In the genomic region with DNA sequence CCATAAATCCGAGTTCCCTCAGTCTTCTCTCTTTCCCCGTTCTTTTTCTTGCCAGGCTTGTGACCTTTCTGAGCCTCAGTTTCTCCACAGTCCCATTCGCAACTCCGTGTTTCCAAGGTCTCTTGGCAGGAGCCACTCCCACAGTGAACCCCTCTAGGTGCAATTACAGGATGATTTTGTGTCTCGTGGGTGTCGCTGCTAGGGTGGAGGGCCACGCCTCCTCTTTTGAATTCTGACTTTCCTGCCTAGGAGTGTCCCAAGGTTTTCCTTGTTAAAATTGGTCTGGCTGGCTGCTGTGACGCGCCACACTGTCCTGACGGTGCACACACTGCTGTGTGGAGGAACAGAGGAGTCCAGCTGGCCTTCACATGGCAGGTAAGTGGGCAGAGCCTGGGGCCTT, we compare ENCODE assay signal across 32 cellular contexts. TPM values are rescaled to one million over a fixed set of nuclear protein-coding genes. Genes with fewer than 3 reads are reported as not detected.
A peak's percentile ranks its signal among the peaks of the same experiment; 100 is the strongest.
DNase-seq lines count a peak whose midpoint lies in the region; ATAC-seq and TF ChIP-seq lines count a peak whose summit lies in the region.
"Had no signal": no experiment of that assay in that cellular context is flagged by ENCODE, and none has a peak within 500 bp of the region (broad histone marks: within the 10 kb centered on the region; RNA-seq: fewer than 3 reads in every experiment).

Gene TGM6, plus strand, starts transcription at position 301 of the 400 bp plus-strand sequence. Its CDS starts 68 bp downstream, at position 369.

- H3K18ac ChIP-seq in H9 (ENCODE audit: insufficient read length, low read depth, low read length) (peak within 1 kb of the TSS; percentile 16), neuronal stem cell (ENCODE audit: low read length) (no peak within 1 kb of the TSS)

- peaks cover 24% of the 10 kb centered on the region for H3K27me3 Mint-ChIP-seq in activated CD8-positive, alpha-beta T cell treated with anti-CD3 and anti-CD28 coated beads, Interleukin-2, amount 10 ng/mL, durations not matched to agents 7 days and 5 days (ENCODE audit: low read depth)
- peaks cover 9% of the 10 kb centered on the region for H3K27me3 Mint-ChIP-seq in activated CD8-positive, alpha-beta T cell treated with anti-CD3 and anti-CD28 coated beads for 36 hours
- H3K27me3 Mint-ChIP-seq in H9 (ENCODE audit: low read depth) (no peaks in the 10 kb centered on the region), WTC11 (ENCODE audit: low read depth) (no peaks in the 10 kb centered on the region)

- no peak within 1 kb of the TSS for H4K5ac ChIP-seq in H9 (ENCODE audit: insufficient read length, low read depth, low read length)

- WGBS in H9 (ENCODE audit: extremely low coverage, insufficient read length, low lambda C conversion rate), result no CpG with 5 or more reads among the region's 10 CpGs
- no CpG with 5 or more reads among the region's 10 CpGs for WGBS in neuronal stem cell (ENCODE audit: extremely low coverage in 2 of 2, insufficient read length in 2 of 2, insufficient replicate concordance in 1 of 2), 2 donors

- H3K14ac ChIP-seq in H9 (ENCODE audit: insufficient read depth, low read length) (peak within 1 kb of the TSS; percentile 28; the same call in 1 of the 2 replicates), neuronal stem cell (ENCODE audit: low read length) (no peak within 1 kb of the TSS)

- no peak for DNase-seq in activated CD8-positive, alpha-beta T cell treated with anti-CD3 and anti-CD28 coated beads, Interleukin-2, amount 10 ng/mL, durations not matched to agents 7 days and 5 days
- no peak for DNase-seq in activated CD8-positive, alpha-beta T cell treated with anti-CD3 and anti-CD28 coated beads for 36 hours
- DNase-seq in H9 (no peak), WTC11 (ENCODE audit: low spot score) (no peak), neuronal stem cell (ENCODE audit: low spot score) (no peak), T-helper 9 cell (no peak)
- no peak for DNase-seq in stimulated activated CD4-positive, alpha-beta T cell treated with anti-CD3 and anti-CD28 coated beads, Interleukin-1b, Interleukin-23, amount 100 ng/mL, for 48 hours
- DNase-seq: activated CD4-positive, CD25-positive, alpha-beta regulatory T cell treated with anti-CD3 and anti-CD28 coated beads, Interleukin-2, amount 50 U/mL, for 72 hours; activated effector memory CD4-positive, alpha-beta T cell treated with Interleukin-2 at 50 U/mL for 16 hours; effector memory CD4-positive, alpha-beta T cell; erythroblast; immature natural killer cell; Karpas-422; left colon; mammary epithelial cell; MV-4-11; NCI-H1436 treated with DMSO at 0.1 percent for 48 hours; NCI-H345; NCI-H748 treated with DMSO at 0.1 percent for 48 hours; pancreas; retina; stimulated activated naive CD4-positive, alpha-beta T cell had no signal

- H2BK20ac ChIP-seq in H9 (ENCODE audit: low read depth, low read length, poor library complexity, severe bottlenecking), result no peak within 1 kb of the TSS

- intact Hi-C loops in activated CD8-positive, alpha-beta T cell treated with anti-CD3 and anti-CD28 coated beads for 36 hours (cut with micrococcal nuclease), result no loop called here

- H2AK5ac ChIP-seq in H9 (ENCODE audit: insufficient read length, low read length) (no peak within 1 kb of the TSS), neuronal stem cell (ENCODE audit: low read depth, low read length) (no peak within 1 kb of the TSS)

- H3T11ph ChIP-seq in H9 (ENCODE audit: low read length), result no peak within 1 kb of the TSS

- no peaks in the 10 kb centered on the region for H3K9me3 Mint-ChIP-seq in activated CD8-positive, alpha-beta T cell treated with anti-CD3 and anti-CD28 coated beads, Interleukin-2, amount 10 ng/mL, durations not matched to agents 7 days and 5 days (ENCODE audit: insufficient read depth)
- H3K9me3 Mint-ChIP-seq in activated CD8-positive, alpha-beta T cell treated with anti-CD3 and anti-CD28 coated beads for 36 hours, result no peaks in the 10 kb centered on the region
- H3K9me3 Mint-ChIP-seq in H9 (no peaks in the 10 kb centered on the region; a peak in 1 of 5 replicates), WTC11 (0 out of 2 replicates have a peak, but pooled peaks cover 4% of the 10 kb centered on the region)
- H3K9me3 Mint-ChIP-seq: immature natural killer cell had no signal

- no peak within 1 kb of the TSS for H2BK120ac ChIP-seq in H9 (ENCODE audit: low read depth, low read length, poor library complexity, severe bottlenecking)
- no peak within 1 kb of the TSS for H2BK120ac ChIP-seq in neuronal stem cell (ENCODE audit: low read depth, low read length)

- H2AFZ ChIP-seq in H9 (ENCODE audit: low read length) (no peak within 1 kb of the TSS), neuronal stem cell (ENCODE audit: low read length) (no peak within 1 kb of the TSS)

- H4K8ac ChIP-seq in H9 (replicated peaks; ENCODE audit: insufficient read length, low read depth, low read length) (no peak within 1 kb of the TSS), neuronal stem cell (ENCODE audit: low read depth, low read length) (peak within 1 kb of the TSS; percentile 78)

- ATAC-seq in activated CD8-positive, alpha-beta T cell treated with anti-CD3 and anti-CD28 coated beads, Interleukin-2, amount 10 ng/mL, durations not matched to agents 7 days and 5 days, result no peak
- ATAC-seq in activated CD8-positive, alpha-beta T cell treated with anti-CD3 and anti-CD28 coated beads for 36 hours, result no peak
- no peak for ATAC-seq in WTC11
- ATAC-seq in HG02678 (IDR thresholded peaks at IDR 0.05; ENCODE audit: unreplicated experiment), result no peak
- ATAC-seq: A549, left colon, pancreas had no signal

- H3K79me1 ChIP-seq in H9 (ENCODE audit: insufficient read depth, low read depth, low read length, poor library complexity, severe bottlenecking), result no peaks in the 10 kb centered on the region
- H3K79me1 ChIP-seq in neuronal stem cell (ENCODE audit: low read depth, low read length), result no peaks in the 10 kb centered on the region

- H3K27ac ChIP-seq in H9 (ENCODE audit: insufficient read length, low read depth, low read length), result no peak within 1 kb of the TSS
- H3K27ac ChIP-seq in neuronal stem cell (replicated peaks; ENCODE audit: low read length), result no peak within 1 kb of the TSS
- H3K27ac ChIP-seq: A549, coronary artery, pancreas, skin epidermis had no signal

- H3K9me3 ChIP-seq in H9 (ENCODE audit: control insufficient read depth, low read depth, low read length) (no peaks in the 10 kb centered on the region), neuronal stem cell (replicated peaks in 1 of 2; ENCODE audit: control insufficient read depth in 2 of 2, insufficient read depth in 1 of 2, low read depth in 1 of 2, low read length in 2 of 2) (no peaks in the 10 kb centered on the region)
- H3K9me3 ChIP-seq: A549, pancreas had no signal

- no peaks in the 10 kb centered on the region for H3K36me3 ChIP-seq in neuronal stem cell (replicated peaks in 1 of 2; ENCODE audit: control insufficient read depth in 2 of 2, insufficient read depth in 2 of 2, low read length in 2 of 2)
- H3K36me3 ChIP-seq: pancreas had no signal

- H2BK5ac ChIP-seq in H9 (ENCODE audit: insufficient read length, low read length) (no peak within 1 kb of the TSS), neuronal stem cell (ENCODE audit: low read length) (no peak within 1 kb of the TSS)

- H3K36me3 Mint-ChIP-seq in activated CD8-positive, alpha-beta T cell treated with anti-CD3 and anti-CD28 coated beads, Interleukin-2, amount 10 ng/mL, durations not matched to agents 7 days and 5 days (ENCODE audit: low read depth), result no peaks in the 10 kb centered on the region
- no peaks in the 10 kb centered on the region for H3K36me3 Mint-ChIP-seq in activated CD8-positive, alpha-beta T cell treated with anti-CD3 and anti-CD28 coated beads for 36 hours (ENCODE audit: low read depth)
- H3K36me3 Mint-ChIP-seq in H9 (ENCODE audit: insufficient read depth in 1 of 3, low read depth in 3 of 3) (no peaks in the 10 kb centered on the region), WTC11 (no peaks in the 10 kb centered on the region)
- H3K36me3 Mint-ChIP-seq: immature natural killer cell had no signal

- H2BK15ac ChIP-seq in H9 (ENCODE audit: low read depth, low read length) (no peak within 1 kb of the TSS), neuronal stem cell (ENCODE audit: low read length) (no peak within 1 kb of the TSS)

- no peaks in the 10 kb centered on the region for H3K23me2 ChIP-seq in H9 (ENCODE audit: insufficient read length, low read depth, low read length, poor library complexity, severe bottlenecking)

- POLR2A ChIA-PET in activated CD8-positive, alpha-beta T cell treated with anti-CD3 and anti-CD28 coated beads, Interleukin-2, amount 10 ng/mL, durations not matched to agents 7 days and 5 days (lab: Charles Lee), result interaction anchor here (0.5 kb wide), 1 partner anchor 836 kb away, joined by 3 read pairs; no protein-coding TSS in a partner anchor
- POLR2A ChIA-PET in activated CD8-positive, alpha-beta T cell treated with anti-CD3 and anti-CD28 coated beads for 36 hours (lab: Charles Lee), result interaction anchor here (1.3 kb wide), 1 partner anchor 80 kb away, joined by 4 read pairs; no protein-coding TSS in a partner anchor
- POLR2A ChIA-PET in WTC11 (lab: Charles Lee), result no interaction called here

- peaks cover 30% of the 10 kb centered on the region for H3K4me1 Mint-ChIP-seq in activated CD8-positive, alpha-beta T cell treated with anti-CD3 and anti-CD28 coated beads, Interleukin-2, amount 10 ng/mL, durations not matched to agents 7 days and 5 days (ENCODE audit: low read depth)
- peaks cover 20% of the 10 kb centered on the region for H3K4me1 Mint-ChIP-seq in activated CD8-positive, alpha-beta T cell treated with anti-CD3 and anti-CD28 coated beads for 36 hours (ENCODE audit: low read depth)
- H3K4me1 Mint-ChIP-seq in H9 (peaks cover 15 to 18% of the 10 kb centered on the region in 2 experiments), WTC11 (peaks cover 23% of the 10 kb centered on the region)

- H3K79me2 ChIP-seq in H9 (ENCODE audit: insufficient read depth, low read length), result no peaks in the 10 kb centered on the region

- CTCF ChIA-PET in activated CD8-positive, alpha-beta T cell treated with anti-CD3 and anti-CD28 coated beads, Interleukin-2, amount 10 ng/mL, durations not matched to agents 7 days and 5 days (lab: Charles Lee), result interaction anchor here (1.2 to 1.8 kb wide), 2 partner anchors 7 to 141 kb away, joined by 5 to 7 read pairs; no protein-coding TSS in a partner anchor
- CTCF ChIA-PET in activated CD8-positive, alpha-beta T cell treated with anti-CD3 and anti-CD28 coated beads for 36 hours (lab: Charles Lee), result interaction anchor here (0.7 kb wide), 1 partner anchor 141 kb away, joined by 3 read pairs; no protein-coding TSS in a partner anchor
- CTCF ChIA-PET in WTC11 (lab: Charles Lee), result interaction anchor here (0.8 to 2.2 kb wide), 6 partner anchors 10 to 603 kb away, joined by 3 to 11 read pairs (median 4); no protein-coding TSS in a partner anchor

- H4K20me1 ChIP-seq in H9 (ENCODE audit: control insufficient read depth, insufficient read depth, insufficient read length), result no peaks in the 10 kb centered on the region

- H3K4me3 Mint-ChIP-seq in activated CD8-positive, alpha-beta T cell treated with anti-CD3 and anti-CD28 coated beads, Interleukin-2, amount 10 ng/mL, durations not matched to agents 7 days and 5 days, result peak within 1 kb of the TSS; percentile 8
- H3K4me3 Mint-ChIP-seq in activated CD8-positive, alpha-beta T cell treated with anti-CD3 and anti-CD28 coated beads for 36 hours, result no peak within 1 kb of the TSS
- H3K4me3 Mint-ChIP-seq in H9, result no peak within 1 kb of the TSS
- no peak within 1 kb of the TSS; the same call in 1 of the 2 replicates for H3K4me3 Mint-ChIP-seq in WTC11

- no peak within 1 kb of the TSS for H3K4me2 ChIP-seq in H9 (ENCODE audit: insufficient read depth, insufficient read length, low read length)
- no peak within 1 kb of the TSS for H3K4me2 ChIP-seq in neuronal stem cell (ENCODE audit: insufficient read depth, low read length, poor library complexity, severe bottlenecking)
- H3K4me2 ChIP-seq: A549 had no signal

- H3K4me3 ChIP-seq in neuronal stem cell (ENCODE audit: low read length in 2 of 2), result no peak within 1 kb of the TSS
- H3K4me3 ChIP-seq: A549, coronary artery, pancreas, skin epidermis had no signal

- no peak within 1 kb of the TSS for H4K91ac ChIP-seq in H9 (ENCODE audit: insufficient read length, low read depth, low read length)
- H4K91ac ChIP-seq in neuronal stem cell (ENCODE audit: low read depth, low read length, poor library complexity), result no peak within 1 kb of the TSS

- no peak within 1 kb of the TSS for H3K56ac ChIP-seq in H9 (ENCODE audit: insufficient read length, low read depth, low read length)

- H3K4ac ChIP-seq in H9 (ENCODE audit: low read depth, low read length) (no peak within 1 kb of the TSS), neuronal stem cell (ENCODE audit: low read length) (no peak within 1 kb of the TSS)

- peak within 1 kb of the TSS; percentile 25 for H3K27ac Mint-ChIP-seq in activated CD8-positive, alpha-beta T cell treated with anti-CD3 and anti-CD28 coated beads, Interleukin-2, amount 10 ng/mL, durations not matched to agents 7 days and 5 days
- H3K27ac Mint-ChIP-seq in activated CD8-positive, alpha-beta T cell treated with anti-CD3 and anti-CD28 coated beads for 36 hours, result no peak within 1 kb of the TSS
- H3K27ac Mint-ChIP-seq in H9, result peak within 1 kb of the TSS; percentile 34 to 86 (median 74); a peak in 2 of 7 replicates
- H3K27ac Mint-ChIP-seq in WTC11, result peak within 1 kb of the TSS; percentile 84

- H2BK12ac ChIP-seq in H9 (ENCODE audit: insufficient read length, low read depth, low read length) (no peak within 1 kb of the TSS), neuronal stem cell (ENCODE audit: low read length) (no peak within 1 kb of the TSS)

- H3K9ac ChIP-seq in H9 (ENCODE audit: extremely low read depth, insufficient read length, low read length) (no peak within 1 kb of the TSS), neuronal stem cell (ENCODE audit: low read depth, low read length, poor library complexity) (no peak within 1 kb of the TSS)

- H3K23ac ChIP-seq in H9 (ENCODE audit: insufficient read length, low read depth, low read length) (no peak within 1 kb of the TSS), neuronal stem cell (ENCODE audit: low read depth, low read length, poor library complexity) (no peak within 1 kb of the TSS)

- no peak for TF ChIP-seq CTCF in activated CD8-positive, alpha-beta T cell treated with anti-CD3 and anti-CD28 coated beads for 36 hours (IDR thresholded peaks at IDR 0.05)
- TF ChIP-seq CTCF in H9 (conservative IDR thresholded peaks at IDR 0.05) (no peak), WTC11 (IDR thresholded peaks at IDR 0.05) (no peak)

- H3K4me1 ChIP-seq in H9 (ENCODE audit: insufficient read depth, low read length) (peaks cover 8% of the 10 kb centered on the region; the same call in 1 of the 2 replicates), neuronal stem cell (ENCODE audit: control insufficient read depth in 2 of 2, insufficient read depth in 1 of 2, low read depth in 1 of 2, low read length in 2 of 2) (peaks cover 0 to 8% of the 10 kb centered on the region in 2 donors)
- H3K4me1 ChIP-seq: A549, pancreas had no signal

- no peaks in the 10 kb centered on the region for H3K27me3 ChIP-seq in H9 (ENCODE audit: insufficient read depth, low read length)
- no peaks in the 10 kb centered on the region for H3K27me3 ChIP-seq in neuronal stem cell (ENCODE audit: control insufficient read depth in 3 of 3, insufficient read depth in 3 of 3, low read depth in 1 of 3, low read length in 3 of 3)
- H3K27me3 ChIP-seq: pancreas had no signal

RNA-seq across cellular contexts. Expression of gene TGM6, which starts in this region (rescaled TPM):
- total RNA-seq in activated CD8-positive, alpha-beta T cell treated with anti-CD3 and anti-CD28 coated beads, Interleukin-2, amount 10 ng/mL, durations not matched to agents 7 days and 5 days, result not detected
- total RNA-seq in activated CD8-positive, alpha-beta T cell treated with anti-CD3 and anti-CD28 coated beads for 36 hours, result not detected
- total RNA-seq in H9 (2021), result not detected in 2 replicates
- total RNA-seq in WTC11 (2021), result not detected in 3 replicates
- polyA plus RNA-seq in neuronal stem cell (2013, experiment 1 of 2), result not detected
- not detected for polyA plus RNA-seq in neuronal stem cell (2013, experiment 2 of 2)
- total RNA-seq: activated CD8-positive, alpha-beta memory T cell treated with anti-CD3 and anti-CD28 coated beads for 36 hours; cardiac septum; left colon; mammary epithelial cell; pancreas; RPMI7951; temporal lobe; ureter had no signal
- polyA plus RNA-seq: A549, immature natural killer cell, mammary epithelial cell, neural cell, pancreas had no signal
